8 cellular contexts compared by ENCODE assay signal in the genomic region with DNA sequence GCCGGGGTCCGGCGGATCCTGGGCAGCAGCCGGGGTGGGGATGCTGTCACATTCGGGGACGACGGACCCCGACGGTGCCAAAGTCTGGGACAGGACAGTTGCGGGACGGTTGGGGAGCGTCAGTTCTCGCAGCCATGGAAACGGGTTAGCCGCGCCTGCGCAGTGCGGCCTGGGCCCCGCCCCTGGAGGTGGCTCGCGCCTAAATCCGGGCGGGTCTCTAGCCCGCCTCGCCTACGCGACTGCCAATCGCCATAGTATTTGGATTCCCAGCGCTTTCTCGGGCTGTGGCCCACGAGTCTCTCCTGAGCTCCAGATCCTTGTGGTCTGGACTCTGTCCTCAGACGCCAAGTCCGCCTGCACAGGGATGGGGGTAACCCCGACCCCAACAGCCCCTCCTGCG. TPM values are rescaled to one million over a fixed set of nuclear protein-coding genes. Genes with fewer than 3 reads are reported as not detected.
A peak's percentile ranks its signal among the peaks of the same experiment; 100 is the strongest.
DNase-seq lines count a peak whose midpoint lies in the region; ATAC-seq lines count a peak whose summit lies in the region.

A gene (minus strand): TSS at position 147 of the 400 bp plus-strand sequence. CDS start 153 bp downstream, outside the sequence.

- H3K4me1 ChIP-seq in adipocyte (ENCODE audit: control insufficient read depth, insufficient read depth, low read length) (peaks cover 26% of the 10 kb centered on the region), skeletal muscle satellite cell (ENCODE audit: control insufficient read depth, insufficient read depth, low read length) (peaks cover 35% of the 10 kb centered on the region)

- H3K9me3 ChIP-seq in adipocyte (ENCODE audit: control insufficient read depth, low read length) (no peaks in the 10 kb centered on the region), skeletal muscle satellite cell (replicated peaks; ENCODE audit: low read length) (no peaks in the 10 kb centered on the region)

- H3K36me3 ChIP-seq in adipocyte (ENCODE audit: control insufficient read depth, insufficient read depth, low read length, severe bottlenecking) (peaks cover 9% of the 10 kb centered on the region), skeletal muscle satellite cell (ENCODE audit: insufficient read depth, low read length) (peaks cover 4% of the 10 kb centered on the region)

- H3K4me2 ChIP-seq in skeletal muscle satellite cell (ENCODE audit: low read length): peak within 1 kb of the TSS; percentile 94

- H3K27me3 ChIP-seq in adipocyte (replicated peaks; ENCODE audit: control insufficient read depth, insufficient read depth, low read length) (no peaks in the 10 kb centered on the region), skeletal muscle satellite cell (ENCODE audit: control insufficient read depth, insufficient read depth, low read length) (no peaks in the 10 kb centered on the region)

- H3K9ac ChIP-seq in adipocyte (ENCODE audit: low read length) (peak within 1 kb of the TSS; percentile 73), skeletal muscle satellite cell (ENCODE audit: low read depth, low read length) (peak within 1 kb of the TSS; percentile 22)

- DNase-seq in DMS 273 (lab: John Stamatoyannopoulos, UW; ENCODE audit: unreplicated experiment) (peak; percentile 87), DMS 273 treated with DMSO at 0.1 percent for 48 hours (lab: John Stamatoyannopoulos, UW) (no peak), SW480 (ENCODE audit: low spot score) (peak; percentile 44), adipocyte (ENCODE audit: low read depth) (peak; percentile 67), hepatic stellate cell (ENCODE audit: low spot score) (peak; percentile 93)

- ATAC-seq in HG03097 (IDR thresholded peaks at IDR 0.05; ENCODE audit: low FRiP score, unreplicated experiment): no peak
- ATAC-seq in GM21447 (IDR thresholded peaks at IDR 0.05; ENCODE audit: unreplicated experiment): no peak

- H3K4me3 ChIP-seq in adipocyte (ENCODE audit: low read length): peak within 1 kb of the TSS; percentile 76
- H3K4me3 ChIP-seq in skeletal muscle satellite cell (ENCODE audit: low read length): peak within 1 kb of the TSS; percentile 70

RNA-seq across cellular contexts. Expression of the gene that starts here (rescaled TPM):
- total RNA-seq in skeletal muscle satellite cell (2012; rRNA removed): 0.22 and 0.25 TPM in 2 replicates
